23 cellular contexts compared by ENCODE assay signal in the genomic region with DNA sequence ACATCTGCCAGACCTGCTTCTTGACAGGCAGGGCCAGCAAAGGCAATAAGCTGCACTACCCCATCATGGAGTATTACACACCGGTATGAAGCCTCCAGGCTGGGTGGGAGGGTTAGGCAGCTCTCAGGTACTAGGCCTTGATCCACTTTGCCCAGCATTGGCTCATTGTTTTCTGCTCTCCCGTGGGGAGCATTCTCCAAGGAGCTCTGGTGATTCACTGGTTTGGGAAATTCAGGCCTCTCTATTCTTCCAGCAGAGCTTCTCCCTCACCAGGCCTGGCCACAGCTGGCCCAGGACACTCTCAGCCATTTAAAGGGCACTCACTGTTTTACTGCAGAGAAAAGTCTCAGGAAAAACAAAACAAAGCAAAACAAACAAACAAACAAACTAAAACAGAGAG. TPM values are rescaled to one million over a fixed set of nuclear protein-coding genes. Genes with fewer than 3 reads are reported as not detected.
"Had no signal": no experiment of that assay in that cellular context is flagged by ENCODE, and none has a peak within 500 bp of the region (broad histone marks: within the 10 kb centered on the region; RNA-seq: fewer than 3 reads in every experiment).

No MANE protein-coding gene starts in this region.

- H3K9me3 Mint-ChIP-seq: activated B cell treated with CpG ODN at 0.5 μM for 24 hours; activated CD8-positive, alpha-beta T cell treated with anti-CD3 and anti-CD28 coated beads for 36 hours; activated naive CD4-positive, alpha-beta T cell treated with anti-CD3 and anti-CD28 coated beads for 36 hours; activated T-cell treated with anti-CD3 and anti-CD28 coated beads, Interleukin-2, amount 50 U/mL, for 4 hours; naive B cell; stimulated activated naive CD8-positive, alpha-beta T cell treated with anti-CD3 and anti-CD28 coated beads, Interleukin-15, Interleukin-2, amounts not matched to agents 100 ng/mL and 50 ng/mL, for 24 hours; T-cell had no signal

- H3K27ac ChIP-seq: gastroesophageal sphincter, heart left ventricle, ovary, psoas muscle, skin epidermis, suprapubic skin, vagina had no signal

- H3K36me3 ChIP-seq: gastroesophageal sphincter, heart left ventricle, ovary, suprapubic skin, vagina had no signal

- H3K9me3 ChIP-seq: gastroesophageal sphincter, heart left ventricle, ovary, psoas muscle, suprapubic skin, vagina had no signal

- H3K4me1 Mint-ChIP-seq: activated B cell treated with CpG ODN at 0.5 μM for 24 hours had no signal

- H3K27ac Mint-ChIP-seq: activated B cell treated with CpG ODN at 0.5 μM for 24 hours; activated CD8-positive, alpha-beta T cell treated with anti-CD3 and anti-CD28 coated beads for 36 hours; activated naive CD4-positive, alpha-beta T cell treated with anti-CD3 and anti-CD28 coated beads for 36 hours; stimulated activated naive CD8-positive, alpha-beta T cell treated with anti-CD3 and anti-CD28 coated beads, Interleukin-15, Interleukin-2, amounts not matched to agents 100 ng/mL and 50 ng/mL, for 24 hours; T-cell had no signal

- DNase-seq: activated B cell treated with CpG ODN at 0.5 μM for 24 hours; activated CD4-positive, alpha-beta T cell treated with anti-CD3 and anti-CD28 coated beads for 48 hours; activated CD8-positive, alpha-beta T cell treated with anti-CD3 and anti-CD28 coated beads for 36 hours; activated naive CD4-positive, alpha-beta T cell treated with anti-CD3 and anti-CD28 coated beads for 36 hours; activated T-cell treated with anti-CD3 and anti-CD28 coated beads, Interleukin-2, amount 50 U/mL, for 4 hours; anterior cingulate cortex; effector CD8-positive, alpha-beta T cell; heart left ventricle; kidney glomerular epithelial cell; left ventricle myocardium superior; naive B cell; ovary; psoas muscle; right cardiac atrium; T-cell; trophoblast cell had no signal

- H3K4me3 ChIP-seq: gastroesophageal sphincter, heart left ventricle, ovary, psoas muscle, skin epidermis, suprapubic skin, vagina had no signal

- H3K27me3 Mint-ChIP-seq: activated B cell treated with CpG ODN at 0.5 μM for 24 hours; activated CD8-positive, alpha-beta T cell treated with anti-CD3 and anti-CD28 coated beads for 36 hours; naive B cell; stimulated activated naive CD8-positive, alpha-beta T cell treated with anti-CD3 and anti-CD28 coated beads, Interleukin-15, Interleukin-2, amounts not matched to agents 100 ng/mL and 50 ng/mL, for 24 hours had no signal

- H3K36me3 Mint-ChIP-seq: naive B cell, T-cell had no signal

- FAIRE-seq: endothelial cell of umbilical vein had no signal

- H3K27me3 ChIP-seq: gastroesophageal sphincter, ovary, suprapubic skin, vagina had no signal

- H3K4me1 ChIP-seq: gastroesophageal sphincter, heart left ventricle, psoas muscle, suprapubic skin, vagina had no signal

- H3K4me3 Mint-ChIP-seq: activated B cell treated with CpG ODN at 0.5 μM for 24 hours; activated CD8-positive, alpha-beta T cell treated with anti-CD3 and anti-CD28 coated beads for 36 hours; activated naive CD4-positive, alpha-beta T cell treated with anti-CD3 and anti-CD28 coated beads for 36 hours; activated T-cell treated with anti-CD3 and anti-CD28 coated beads, Interleukin-2, amount 50 U/mL, for 4 hours; stimulated activated naive CD8-positive, alpha-beta T cell treated with anti-CD3 and anti-CD28 coated beads, Interleukin-15, Interleukin-2, amounts not matched to agents 100 ng/mL and 50 ng/mL, for 24 hours; T-cell had no signal

RNA-seq across cellular contexts. Expression of a gene that starts 33.0 kb away (rescaled TPM):
- total RNA-seq: mononuclear cell had no signal

RNA-seq across cellular contexts. Expression of a gene that starts 38.5 kb away (rescaled TPM):
- total RNA-seq: activated B cell treated with CpG ODN at 0.5 μM for 24 hours; activated CD8-positive, alpha-beta T cell treated with anti-CD3 and anti-CD28 coated beads for 36 hours; activated naive CD4-positive, alpha-beta T cell treated with anti-CD3 and anti-CD28 coated beads for 36 hours; heart left ventricle; left ventricle myocardium superior; mononuclear cell; psoas muscle; right cardiac atrium; T-cell had no signal
